Comparison of ENCODE assay signal across 23 cellular contexts in the genomic region with DNA sequence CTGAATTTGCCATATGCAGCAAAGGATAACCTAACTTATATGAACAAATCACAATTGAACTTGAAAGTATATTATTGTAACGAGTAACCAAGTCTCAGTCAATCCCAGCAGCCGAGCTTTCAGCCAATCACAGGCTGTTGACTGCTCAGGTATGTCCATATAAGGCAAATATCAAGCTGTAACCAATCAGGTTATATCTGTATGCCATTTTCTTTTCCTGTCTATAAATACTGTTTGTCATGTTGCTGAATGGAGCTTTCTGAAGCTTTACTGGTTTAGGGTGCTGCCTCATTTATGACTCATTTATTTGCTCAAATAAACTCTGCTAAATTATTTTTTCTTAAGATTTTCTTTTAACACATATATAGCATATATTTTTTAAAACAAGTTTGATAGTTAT.
A peak's percentile ranks its signal among the peaks of the same experiment; 100 is the strongest.
DNase-seq lines count a peak whose midpoint lies in the region; ATAC-seq and TF ChIP-seq lines count a peak whose summit lies in the region.
"Had no signal": no experiment of that assay in that cellular context is flagged by ENCODE, and none has a peak within 500 bp of the region (broad histone marks: within the 10 kb centered on the region; RNA-seq: fewer than 3 reads in every experiment).

No MANE protein-coding gene starts in this region.

- H3K4me3 Mint-ChIP-seq in CD14-positive monocyte, result no peak overlapping the region
- H3K4me3 Mint-ChIP-seq: CD8-positive, alpha-beta memory T cell had no signal

- intact Hi-C loops in CD14-positive monocyte (cut with micrococcal nuclease), result no loop called here

- no peak overlapping the region for H3K27ac Mint-ChIP-seq in CD14-positive monocyte
- H3K27ac Mint-ChIP-seq: CD8-positive, alpha-beta memory T cell had no signal

- H3K27me3 Mint-ChIP-seq in CD14-positive monocyte (ENCODE audit: low read depth in 3 of 3), result no peaks in the 10 kb centered on the region
- H3K27me3 Mint-ChIP-seq: CD8-positive, alpha-beta memory T cell had no signal

- no peak for ATAC-seq in HG02642 (IDR thresholded peaks at IDR 0.05; ENCODE audit: poor library complexity, unreplicated experiment)

- H3K9me3 Mint-ChIP-seq in CD14-positive monocyte, result peaks cover 0 to 4% (median 0%) of the 10 kb centered on the region in 7 donors

- H3K4me3 ChIP-seq in Jurkat, Clone E6-1 (ENCODE audit: low read length), result no peak overlapping the region
- H3K4me3 ChIP-seq in astrocyte of the spinal cord (ENCODE audit: low read depth, low read length), result no peak overlapping the region
- H3K4me3 ChIP-seq: BLaER1 treated with 17β-estradiol and CSF1 and Interleukin-3, amounts not matched to agents 10 nM and 100 nM; MG63; SJSA1 had no signal

- DNase-seq in NCI-H2171 treated with DMSO at 0.1 percent for 48 hours (lab: John Stamatoyannopoulos, UW), result peak; percentile 40
- DNase-seq in NCI-H2171 (lab: John Stamatoyannopoulos, UW), result no peak
- DNase-seq in Jurkat, Clone E6-1 (ENCODE audit: low read depth, low spot score), result peak; percentile 0
- DNase-seq in astrocyte of the spinal cord (ENCODE audit: low read depth, low spot score), result peak; percentile 5
- peak; percentile 61 for DNase-seq in renal cortical epithelial cell (ENCODE audit: low read depth)
- DNase-seq in CD14-positive monocyte (ENCODE audit: low spot score), result no peak
- DNase-seq in NK-92 treated with Interleukin-12 subunit alpha and Interleukin-12 subunit beta, amount 100 ng/mL, for 24 hours (lab: John Stamatoyannopoulos, UW), result no peak
- DNase-seq: AML-193; CD8-positive, alpha-beta memory T cell; DMS 273 treated with DMSO at 0.1 percent for 48 hours; DND-41; GOT3; KG1; MG63; NCI-H1105 treated with DMSO at 0.1 percent for 48 hours; NCI-H146; NCI-H2029; NCI-H2227 treated with DMSO at 0.1 percent for 48 hours; NCI-H526 treated with DMSO at 0.1 percent for 48 hours; Right ventricle myocardium superior had no signal

- no peak for TF ChIP-seq CTCF in astrocyte of the spinal cord (IDR thresholded peaks at IDR 0.05; ENCODE audit: low read depth, low read length)
- TF ChIP-seq CTCF in CD14-positive monocyte (IDR thresholded peaks at IDR 0.05), result no peak

- H3K36me3 Mint-ChIP-seq in CD14-positive monocyte, result no peaks in the 10 kb centered on the region
- H3K36me3 Mint-ChIP-seq: CD8-positive, alpha-beta memory T cell had no signal

- no peaks in the 10 kb centered on the region for H3K4me1 Mint-ChIP-seq in CD14-positive monocyte
- H3K4me1 Mint-ChIP-seq: CD8-positive, alpha-beta memory T cell had no signal

- in situ Hi-C loops in astrocyte of the spinal cord (cut with HindIII; ENCODE audit: low sequenced_read_pairs), result no loop called here

Comparison
In these comparisons a context has a peak if more than half of its experiments do, and no peak if none do; other contexts are left out.
1. DNase-seq: peak in NCI-H2171 treated with DMSO at 0.1 percent for 48 hours (single experiment), Jurkat, Clone E6-1 (single experiment), astrocyte of the spinal cord (single experiment) and renal cortical epithelial cell (single experiment); none in NCI-H2171 (single experiment), CD14-positive monocyte (single experiment) and NK-92 treated with Interleukin-12 subunit alpha and Interleukin-12 subunit beta, amount 100 ng/mL, for 24 hours (single experiment).